Comparison of ENCODE assay signal across 20 cellular contexts in genomic region chr4:87624698-87625097, GRCh38. TPM values are rescaled to one million over a fixed set of nuclear protein-coding genes. Genes with fewer than 3 reads are reported as not detected.
DNase-seq lines count a peak whose midpoint lies in the region; ATAC-seq, FAIRE-seq and TF ChIP-seq lines count a peak whose summit lies in the region.
"Had no signal": no experiment of that assay in that cellular context is flagged by ENCODE, and none has a peak within 500 bp of the region (broad histone marks: within the 10 kb centered on the region; RNA-seq: fewer than 3 reads in every experiment).

No MANE protein-coding gene starts in this region.

- H3K4me1 ChIP-seq in K562 (replicated peaks in 1 of 2; ENCODE audit: control insufficient read depth in 2 of 2, insufficient read depth in 2 of 2, low read length in 2 of 2) (no peaks in the 10 kb centered on the region), A673 (ENCODE audit: insufficient read depth, low read length, poor library complexity, severe bottlenecking) (no peaks in the 10 kb centered on the region)

- ATAC-seq in GM18861 (IDR thresholded peaks at IDR 0.05; ENCODE audit: unreplicated experiment) (peak; percentile 64), HG03103 (IDR thresholded peaks at IDR 0.05; ENCODE audit: low read depth, unreplicated experiment) (peak; percentile 91), K562 (no peak)

- TF ChIP-seq CTCF in K562 (IDR thresholded peaks at IDR 0.05 in 2 of 3, conservative IDR thresholded peaks at IDR 0.05 in 1 of 3; ENCODE audit: insufficient read depth in 2 of 3, low read depth in 1 of 3, low read length in 3 of 3) (no peak), A673 (conservative IDR thresholded peaks at IDR 0.05; ENCODE audit: low read depth, low read length) (no peak)

- no peaks in the 10 kb centered on the region for H3K9me1 ChIP-seq in K562 (ENCODE audit: control insufficient read depth, insufficient read depth, low read length)

- POLR2A ChIA-PET in K562 (lab: Yijun Ruan, JAX), result no interaction called here
- POLR2A ChIA-PET in A673 (lab: Charles Lee; ENCODE audit: low non-redundant PET), result no interaction called here

- H3K36me3 ChIP-seq in K562 (ENCODE audit: control insufficient read depth, insufficient read depth, low read length), result no peaks in the 10 kb centered on the region
- no peaks in the 10 kb centered on the region for H3K36me3 ChIP-seq in A673 (ENCODE audit: insufficient read depth, low read length, poor library complexity, severe bottlenecking)
- H3K36me3 ChIP-seq: thoracic aorta had no signal

- no peak for TF ChIP-seq EP300 in K562 (IDR thresholded peaks at IDR 0.05; ENCODE audit: low read length)

- TF ChIP-seq RAD21 in K562 (CRISPR knock-in tag; conservative IDR thresholded peaks at IDR 0.05 in 1 of 2, IDR thresholded peaks at IDR 0.05 in 1 of 2), result no peak

- H3K27me3 ChIP-seq in K562 (ENCODE audit: control insufficient read depth in 2 of 2, insufficient read depth in 2 of 2, low read length in 2 of 2), result no peaks in the 10 kb centered on the region
- no peaks in the 10 kb centered on the region for H3K27me3 ChIP-seq in A673 (replicated peaks; ENCODE audit: insufficient read depth, low read depth, low read length, poor library complexity)

- H3K4me2 ChIP-seq in K562 (ENCODE audit: insufficient read depth, low read length), result no peak overlapping the region

- no peaks in the 10 kb centered on the region for H4K20me1 ChIP-seq in K562 (replicated peaks; ENCODE audit: control insufficient read depth, insufficient read depth, low read length)

- no peak for TF ChIP-seq POLR2A in K562 (conservative IDR thresholded peaks at IDR 0.05)

- H3K4me3 ChIP-seq in K562, result no peak overlapping the region
- no peak overlapping the region for H3K4me3 ChIP-seq in A673 (ENCODE audit: low read depth, low read length, poor library complexity, severe bottlenecking)
- H3K4me3 ChIP-seq: thoracic aorta had no signal

- H3K9me3 ChIP-seq in K562 (replicated peaks; ENCODE audit: control insufficient read depth, insufficient read depth, low read depth, low read length), result no peaks in the 10 kb centered on the region
- H3K9me3 ChIP-seq in A673 (ENCODE audit: low read depth, low read length, poor library complexity, severe bottlenecking), result no peaks in the 10 kb centered on the region
- H3K9me3 ChIP-seq: thoracic aorta had no signal

- in situ Hi-C loops in K562 (cut with MboI), result no loop called here

- no peak overlapping the region for H2AFZ ChIP-seq in K562 (ENCODE audit: low read depth, low read length)

- CTCF ChIA-PET in K562 (lab: Yijun Ruan, JAX; ENCODE audit: low intra/inter-chr PET ratio), result no interaction called here
- CTCF ChIA-PET in A673 (lab: Charles Lee), result no interaction called here

- intact Hi-C loops in K562 (cut with micrococcal nuclease) (no loop called here), A673 (cut with micrococcal nuclease; ENCODE audit: unreplicated experiment) (no loop called here)

- no peak overlapping the region for H3K9ac ChIP-seq in K562 (ENCODE audit: insufficient read depth in 1 of 2, low read depth in 2 of 2, low read length in 2 of 2)

- no peak overlapping the region for H3K27ac ChIP-seq in K562 (ENCODE audit: extremely low read depth, low read depth, low read length)
- H3K27ac ChIP-seq in A673 (ENCODE audit: low read depth, low read length, poor library complexity, severe bottlenecking), result no peak overlapping the region
- H3K27ac ChIP-seq: thoracic aorta had no signal

- no peak for FAIRE-seq in K562 (lab: Jason Lieb, UNC)
- FAIRE-seq in RCC 7860 (lab: Jason Lieb, UNC), result no peak
- FAIRE-seq: TTC549 had no signal

- no peaks in the 10 kb centered on the region for H3K79me2 ChIP-seq in K562 (ENCODE audit: control insufficient read depth, insufficient read depth, low read length)

- no TSS peak for BruUV-seq in K562 (replicated peaks; lab: Mats Ljungman, UMichigan)
- no TSS peak for BruUV-seq in A673 (replicated peaks; lab: Mats Ljungman, UMichigan)

- 0% methylated on average over 2 of the region's 2 CpGs for WGBS in K562 (ENCODE audit: insufficient coverage, low coverage, missing lambda C conversion rate)

- DNase-seq in MV-4-11 (lab: John Stamatoyannopoulos, UW) (peak; percentile 93), K562 (ENCODE audit: extremely low read depth in 1 of 4, low spot score in 3 of 4) (no peak), RCC 7860 (ENCODE audit: low spot score) (no peak), HPDE6-E6E7 (ENCODE audit: extremely low spot score) (no peak), A673 (ENCODE audit: low spot score) (no peak)
- DNase-seq in activated CD8-positive, alpha-beta memory T cell treated with anti-CD3 and anti-CD28 coated beads for 24 hours, result no peak
- DNase-seq: activated CD4-positive, alpha-beta memory T cell treated with anti-CD3 and anti-CD28 coated beads for 36 hours; amniotic stem cell; foreskin fibroblast; NCI-H1092 treated with DMSO at 0.1 percent for 48 hours; NK-92 treated with Interleukin-12 subunit alpha and Interleukin-12 subunit beta, amount 100 ng/mL, for 24 hours; nucleus accumbens; stimulated activated CD4-positive, alpha-beta T cell treated with anti-CD3 and anti-CD28 coated beads, Interleukin-2, amount 100 ng/mL, for 48 hours; stimulated activated CD8-positive, alpha-beta memory T cell treated with anti-CD3 and anti-CD28 coated beads, Interleukin-4, amount 100 ng/mL, for 48 hours had no signal

TF ChIP-seq in K562, 482 proteins besides CTCF, POLR2A, EP300 and RAD21 (continues in another document):
- TF ChIP-seq PBX2 (CRISPR knock-in tag; IDR thresholded peaks at IDR 0.05; ENCODE audit: low read depth) (no peak), PBX2 (tag; conservative IDR thresholded peaks at IDR 0.05; ENCODE audit: low read depth) (0 out of 2 replicates have a peak, but pooled peaks have one; percentile 17), SPI1 (IDR thresholded peaks at IDR 0.05; ENCODE audit: borderline replicate concordance, low read depth, low read length) (peak; percentile 66), MEIS2 (IDR thresholded peaks at IDR 0.05; ENCODE audit: partially characterized antibody) (peak; percentile 29)

RNA-seq across cellular contexts. Expression of gene DSPP, which starts 16.4 kb away (rescaled TPM):
- total RNA-seq in K562 (2011; cell fraction: chromatin; rRNA removed; ENCODE audit: low replicate concordance), result not detected in 2 replicates
- not detected in 2 replicates for total RNA-seq in K562 (2011; cell fraction: nucleolus; rRNA removed)
- not detected in 2 replicates for total RNA-seq in K562 (2011; cell fraction: nucleoplasm; rRNA removed)
- total RNA-seq in K562 (2014; rRNA removed) (not detected in 2 replicates), K562 (2014; rRNA removed; fragmentation: Illumina TruSeq; extraction: Trizol) (not detected in 2 replicates), K562 (2015; rRNA removed; fragmentation: Illumina TruSeq; extraction: Trizol) (not detected in 2 replicates), K562 (2021) (not detected in 2 replicates), A673 (2021) (not detected in 2 replicates)
- polyA plus RNA-seq in K562 (2011; rRNA removed) (not detected in 2 replicates), K562 (2014; fragmentation: Illumina TruSeq; extraction: Trizol) (not detected in 2 replicates), K562 (2014; fragmentation: Nextera tagmentation; extraction: Ambion mirVana) (not detected), K562 (2014; rRNA removed) (not detected in 2 replicates)
- polyA plus RNA-seq in K562 (2011; cell fraction: cytosol; rRNA removed), result not detected in 2 replicates
- not detected in 2 replicates for polyA plus RNA-seq in K562 (2011; cell fraction: nucleus; rRNA removed)
- polyA plus RNA-seq in K562 (2012), result 0.01 TPM in 1 of 2 replicates, not detected in the other
- polyA minus RNA-seq in K562 (2011; rRNA and poly(A)+ RNA removed), result not detected in 2 replicates
- polyA minus RNA-seq in K562 (2011; cell fraction: cytosol; rRNA and poly(A)+ RNA removed), result not detected in 2 replicates
- polyA minus RNA-seq in K562 (2011; cell fraction: nucleus; rRNA and poly(A)+ RNA removed), result not detected in 2 replicates
- total RNA-seq: activated CD4-positive, alpha-beta memory T cell treated with anti-CD3 and anti-CD28 coated beads for 36 hours; SK-MEL-5; thoracic aorta had no signal
- polyA plus RNA-seq: BJ had no signal

RNA-seq across cellular contexts. Expression of gene DMP1, which starts 25.4 kb away (rescaled TPM):
- total RNA-seq in K562 (2011; cell fraction: chromatin; rRNA removed; ENCODE audit: low replicate concordance), result not detected in 2 replicates
- not detected in 2 replicates for total RNA-seq in K562 (2011; cell fraction: nucleolus; rRNA removed)
- not detected in 2 replicates for total RNA-seq in K562 (2011; cell fraction: nucleoplasm; rRNA removed)
- total RNA-seq in K562 (2014; rRNA removed), result not detected in 2 replicates
- total RNA-seq in K562 (2014; rRNA removed; fragmentation: Illumina TruSeq; extraction: Trizol), result not detected in 2 replicates
- not detected in 2 replicates for total RNA-seq in K562 (2015; rRNA removed; fragmentation: Illumina TruSeq; extraction: Trizol)
- total RNA-seq in K562 (2021), result not detected in 2 replicates
- polyA plus RNA-seq in K562 (2011; rRNA removed), result not detected in 2 replicates
- not detected in 2 replicates for polyA plus RNA-seq in K562 (2011; cell fraction: cytosol; rRNA removed)
- polyA plus RNA-seq in K562 (2011; cell fraction: nucleus; rRNA removed), result not detected in 2 replicates
- polyA plus RNA-seq in K562 (2012), result not detected in 2 replicates
- polyA plus RNA-seq in K562 (2014; fragmentation: Illumina TruSeq; extraction: Trizol), result not detected in 2 replicates
- polyA plus RNA-seq in K562 (2014; fragmentation: Nextera tagmentation; extraction: Ambion mirVana), result not detected
- not detected in 2 replicates for polyA plus RNA-seq in K562 (2014; rRNA removed)
- polyA minus RNA-seq in K562 (2011; rRNA and poly(A)+ RNA removed), result not detected in 2 replicates
- polyA minus RNA-seq in K562 (2011; cell fraction: cytosol; rRNA and poly(A)+ RNA removed), result not detected in 2 replicates
- not detected in 2 replicates for polyA minus RNA-seq in K562 (2011; cell fraction: nucleus; rRNA and poly(A)+ RNA removed)
- total RNA-seq in A673 (2021), result not detected in 2 replicates
- total RNA-seq: activated CD4-positive, alpha-beta memory T cell treated with anti-CD3 and anti-CD28 coated beads for 36 hours; SK-MEL-5 had no signal
- polyA plus RNA-seq: BJ had no signal
